In genomic region chr10:89490589-89491335, GRCh38 we compare ENCODE assay signal across 19 cellular contexts. TPM values are rescaled to one million over a fixed set of nuclear protein-coding genes. Genes with fewer than 3 reads are reported as not detected.
A peak's percentile ranks its signal among the peaks of the same experiment; 100 is the strongest.
DNase-seq lines count a peak whose midpoint lies in the region; ATAC-seq and TF ChIP-seq lines count a peak whose summit lies in the region.
"Had no signal": no experiment of that assay in that cellular context is flagged by ENCODE, and none has a peak within 500 bp of the region (broad histone marks: within the 10 kb centered on the region; RNA-seq: fewer than 3 reads in every experiment).

No MANE protein-coding gene starts in this region.

- H4K91ac ChIP-seq in H9 (ENCODE audit: insufficient read length, low read depth, low read length), result no peak overlapping the region

- H4K5ac ChIP-seq in H9 (ENCODE audit: insufficient read length, low read depth, low read length), result no peak overlapping the region

- H3K27me3 Mint-ChIP-seq in H9 (ENCODE audit: low read depth) (no peaks in the 10 kb centered on the region), chondrocyte (ENCODE audit: low read depth) (no peaks in the 10 kb centered on the region)

- no peaks in the 10 kb centered on the region for H4K20me1 ChIP-seq in H9 (ENCODE audit: control insufficient read depth, insufficient read depth, insufficient read length)

- H3K79me1 ChIP-seq in H9 (ENCODE audit: insufficient read depth, low read depth, low read length, poor library complexity, severe bottlenecking), result no peaks in the 10 kb centered on the region

- H3K9me3 Mint-ChIP-seq in H9 (no peaks in the 10 kb centered on the region), chondrocyte (ENCODE audit: low read depth) (no peaks in the 10 kb centered on the region)

- no peak overlapping the region for H2BK20ac ChIP-seq in H9 (ENCODE audit: low read depth, low read length, poor library complexity, severe bottlenecking)

- TF ChIP-seq CTCF in H9 (conservative IDR thresholded peaks at IDR 0.05) (no peak), chondrocyte (IDR thresholded peaks at IDR 0.05) (no peak), gastrocnemius medialis (IDR thresholded peaks at IDR 0.05 in 4 of 5, conservative IDR thresholded peaks at IDR 0.05 in 1 of 5) (no peak)

- no peak overlapping the region for H3K27ac ChIP-seq in H9 (ENCODE audit: insufficient read length, low read depth, low read length)
- peak overlapping the region in 1 of 4 donors; percentile 13 for H3K27ac ChIP-seq in gastrocnemius medialis
- H3K27ac ChIP-seq: Peyer's patch had no signal

- H2AK5ac ChIP-seq in H9 (ENCODE audit: insufficient read length, low read length), result no peak overlapping the region

- H2BK12ac ChIP-seq in H9 (ENCODE audit: insufficient read length, low read depth, low read length), result no peak overlapping the region

- H3K56ac ChIP-seq in H9 (ENCODE audit: insufficient read length, low read depth, low read length), result no peak overlapping the region

- H3K9me3 ChIP-seq in H9 (ENCODE audit: control insufficient read depth, low read depth, low read length) (no peaks in the 10 kb centered on the region), gastrocnemius medialis (no peaks in the 10 kb centered on the region)
- H3K9me3 ChIP-seq: Caco-2, Peyer's patch, SK-N-SH had no signal

- no peaks in the 10 kb centered on the region for H3K79me2 ChIP-seq in H9 (ENCODE audit: insufficient read depth, low read length)

- no peak overlapping the region for H3K18ac ChIP-seq in H9 (ENCODE audit: insufficient read length, low read depth, low read length)

- H2BK120ac ChIP-seq in H9 (ENCODE audit: low read depth, low read length, poor library complexity, severe bottlenecking), result no peak overlapping the region

- no peaks in the 10 kb centered on the region for H3K23me2 ChIP-seq in H9 (ENCODE audit: insufficient read length, low read depth, low read length, poor library complexity, severe bottlenecking)

- H3K36me3 Mint-ChIP-seq in H9 (ENCODE audit: insufficient read depth in 1 of 3, low read depth in 3 of 3) (no peaks in the 10 kb centered on the region), chondrocyte (ENCODE audit: low read depth) (peaks cover 1% of the 10 kb centered on the region)

- no peak overlapping the region for H3T11ph ChIP-seq in H9 (ENCODE audit: low read length)

- H3K4me1 Mint-ChIP-seq in H9 (peaks cover 26 to 38% of the 10 kb centered on the region in 2 experiments), chondrocyte (ENCODE audit: low read depth) (peaks cover 30% of the 10 kb centered on the region)

- H2AFZ ChIP-seq in H9 (ENCODE audit: low read length), result no peak overlapping the region

- intact Hi-C loops in sciatic nerve (cut with DNase I) (no loop called here), gastrocnemius medialis (cut with DNase I; ENCODE audit: low total_unique reads) (no loop called here)

- DNase-seq in H9 (no peak), chondrocyte (ENCODE audit: low spot score) (no peak), left lobe of liver (ENCODE audit: low spot score) (no peak), sciatic nerve (ENCODE audit: low spot score) (no peak), gastrocnemius medialis (no peak), islet precursor cell (no peak), NCI-H526 (lab: John Stamatoyannopoulos, UW) (no peak)
- DNase-seq: ACHN, Caco-2, DMS153, H7, KBM-7, NCI-H1436 treated with DMSO at 0.1 percent for 48 hours, NCI-H2029 treated with DMSO at 0.1 percent for 48 hours, NCI-H2171 treated with DMSO at 0.1 percent for 48 hours, Peyer's patch, SK-N-SH had no signal

- TF ChIP-seq POLR2A in gastrocnemius medialis (IDR thresholded peaks at IDR 0.05), result no peak

- H3K4me3 Mint-ChIP-seq in H9 (no peak overlapping the region), chondrocyte (ENCODE audit: unreplicated experiment) (no peak overlapping the region)

- H3K4ac ChIP-seq in H9 (ENCODE audit: low read depth, low read length), result no peak overlapping the region

- H3K4me1 ChIP-seq in H9 (ENCODE audit: insufficient read depth, low read length), result no peaks in the 10 kb centered on the region; the same call in 1 of the 2 replicates
- no peaks in the 10 kb centered on the region for H3K4me1 ChIP-seq in gastrocnemius medialis
- H3K4me1 ChIP-seq: Caco-2, Peyer's patch had no signal

- H3K9ac ChIP-seq in H9 (ENCODE audit: extremely low read depth, insufficient read length, low read length), result no peak overlapping the region
- H3K9ac ChIP-seq: SK-N-SH had no signal

- no peak overlapping the region for H3K14ac ChIP-seq in H9 (ENCODE audit: insufficient read depth, low read length)

- no CpG with 5 or more reads among the region's 4 CpGs for WGBS in H9 (ENCODE audit: extremely low coverage, insufficient read length, low lambda C conversion rate)

- no peak overlapping the region for H3K4me2 ChIP-seq in H9 (ENCODE audit: insufficient read depth, insufficient read length, low read length)
- H3K4me2 ChIP-seq: SK-N-SH had no signal

- H4K8ac ChIP-seq in H9 (replicated peaks; ENCODE audit: insufficient read length, low read depth, low read length), result no peak overlapping the region

- H2BK15ac ChIP-seq in H9 (ENCODE audit: low read depth, low read length), result no peak overlapping the region

- H3K27ac Mint-ChIP-seq in H9 (peak overlapping the region; percentile 4 to 97 (median 87); a peak in 6 of 7 replicates), chondrocyte (ENCODE audit: unreplicated experiment) (peak overlapping the region; percentile 27)

- H3K4me3 ChIP-seq in gastrocnemius medialis, result no peak overlapping the region
- H3K4me3 ChIP-seq: Peyer's patch had no signal

- no peaks in the 10 kb centered on the region for H3K36me3 ChIP-seq in gastrocnemius medialis
- H3K36me3 ChIP-seq: Peyer's patch had no signal

- H3K27me3 ChIP-seq in H9 (ENCODE audit: insufficient read depth, low read length) (no peaks in the 10 kb centered on the region), gastrocnemius medialis (no peaks in the 10 kb centered on the region)
- H3K27me3 ChIP-seq: Peyer's patch had no signal

- ATAC-seq in left lobe of liver (peak; percentile 39), sciatic nerve (peak; percentile 38), gastrocnemius medialis (no peak), GM19395 (IDR thresholded peaks at IDR 0.05; ENCODE audit: unreplicated experiment) (no peak)
- ATAC-seq: Right ventricle myocardium inferior had no signal

- H2BK5ac ChIP-seq in H9 (ENCODE audit: insufficient read length, low read length), result no peak overlapping the region

- in situ Hi-C loops in gastrocnemius medialis (cut with MboI; ENCODE audit: low sequenced_read_pairs in 4 of 4), result no loop called here

- H3K23ac ChIP-seq in H9 (ENCODE audit: insufficient read length, low read depth, low read length), result no peak overlapping the region

RNA-seq across cellular contexts. Expression of gene SLC16A12, which starts 44.6 kb away (rescaled TPM):
- total RNA-seq in H9 (2021) (0.77 and 0.88 TPM in 2 replicates), chondrocyte (2.6 to 5.2 TPM (median 2.8 TPM) in 3 replicates), left lobe of liver (0.38 TPM), sciatic nerve (10.3 TPM), gastrocnemius medialis (1 to 10 TPM in 3 of 4 donors, under 1 TPM in 1; 0.97 to 3.1 (median 1.4) TPM)
- total RNA-seq: Caco-2 had no signal

Comparison
In these comparisons a context has a peak if more than half of its experiments do, and no peak if none do; other contexts are left out.
1. ATAC-seq: peak in left lobe of liver (single experiment) and sciatic nerve (single experiment); none in gastrocnemius medialis (0 of 2) and GM19395 (single experiment).